ENCODE assay signal across 2 cellular contexts in genomic region chr1:76050073-76050472, GRCh38. TPM values are rescaled to one million over a fixed set of nuclear protein-coding genes. Genes with fewer than 3 reads are reported as not detected.
"Had no signal": no experiment of that assay in that cellular context is flagged by ENCODE, and none has a peak within 500 bp of the region (broad histone marks: within the 10 kb centered on the region; RNA-seq: fewer than 3 reads in every experiment).

No MANE protein-coding gene starts in this region.

RNA-seq across cellular contexts. Expression of gene ST6GALNAC3, which starts 24.5 kb away (rescaled TPM):
- total RNA-seq: activated T-helper 1 cell treated with anti-CD3 and anti-CD28 coated beads, Interleukin-12 subunit alpha, Interleukin-12 subunit beta, Interleukin-2, Interleukin-4 antibody, amounts not matched to agents 30 ng/mL and 10 ng/mL and 1 ng/mL, durations not matched to agents 14 hours and 24 hours and 36 hours; activated T-helper 2 cell treated with anti-CD3 and anti-CD28 coated beads, Interferon-gamma antibody, Interleukin-2, Interleukin-4, amounts not matched to agents 10 μg/mL and 5 μg/mL and 100 μg/mL, durations not matched to agents 14 hours and 24 hours and 36 hours had no signal
